In genomic region chr20:3210346-3210745, GRCh38 we compare ENCODE assay signal across 9 cellular contexts. TPM values are rescaled to one million over a fixed set of nuclear protein-coding genes. Genes with fewer than 3 reads are reported as not detected.
DNase-seq lines count a peak whose midpoint lies in the region; FAIRE-seq and TF ChIP-seq lines count a peak whose summit lies in the region.
"Had no signal": no experiment of that assay in that cellular context is flagged by ENCODE, and none has a peak within 500 bp of the region (broad histone marks: within the 10 kb centered on the region; RNA-seq: fewer than 3 reads in every experiment).

No MANE protein-coding gene starts in this region.

- H3K4me3 ChIP-seq in ACC112 (ENCODE audit: low read depth, low read length) (peak overlapping the region; percentile 99), HUES6 (ENCODE audit: low read depth, low read length) (peak overlapping the region; percentile 82), bronchial epithelial cell (ENCODE audit: low read depth, low read length) (peak overlapping the region; percentile 83), mucosa of rectum (ENCODE audit: low read length in 2 of 2) (peak overlapping the region; percentile 91 to 97)

- FAIRE-seq in bronchial epithelial cell (lab: Jason Lieb, UNC), result no peak

- H3K4me1 ChIP-seq in ACC112 (ENCODE audit: control insufficient read depth, insufficient read depth, low read length, unreplicated experiment) (peaks cover 14% of the 10 kb centered on the region), HUES6 (ENCODE audit: control insufficient read depth, insufficient read depth, low read length) (peaks cover 4% of the 10 kb centered on the region; the same call in 1 of the 2 replicates), mucosa of rectum (ENCODE audit: control insufficient read depth in 2 of 2, insufficient read depth in 2 of 2, low read length in 2 of 2) (peaks cover 7 to 12% of the 10 kb centered on the region in 2 donors)

- H3K27me3 ChIP-seq in ACC112 (ENCODE audit: insufficient read depth, low read length) (no peaks in the 10 kb centered on the region), HUES6 (ENCODE audit: control insufficient read depth, insufficient read depth, low read length) (no peaks in the 10 kb centered on the region), bronchial epithelial cell (ENCODE audit: control insufficient read depth, insufficient read depth, low read length) (no peaks in the 10 kb centered on the region), mucosa of rectum (ENCODE audit: control insufficient read depth in 2 of 2, insufficient read depth in 2 of 2, low read length in 2 of 2) (no peaks in the 10 kb centered on the region)

- H3K79me2 ChIP-seq in ACC112 (ENCODE audit: control insufficient read depth, insufficient read depth, low read length, unreplicated experiment), result peaks cover 34% of the 10 kb centered on the region

- TF ChIP-seq CTCF in bronchial epithelial cell (IDR thresholded peaks at IDR 0.05; ENCODE audit: insufficient read depth, low read length, severe bottlenecking), result no peak
- TF ChIP-seq CTCF in GM20000 (IDR thresholded peaks at IDR 0.05; ENCODE audit: extremely low read depth, missing control alignments), result no peak

- H3K9me3 ChIP-seq in HUES6 (ENCODE audit: control insufficient read depth, insufficient read depth, low read depth, low read length) (no peaks in the 10 kb centered on the region), mucosa of rectum (ENCODE audit: control insufficient read depth in 2 of 2, low read length in 2 of 2) (no peaks in the 10 kb centered on the region)

- H3K36me3 ChIP-seq in ACC112 (ENCODE audit: insufficient read depth, low read length), result no peaks in the 10 kb centered on the region
- H3K36me3 ChIP-seq in HUES6 (ENCODE audit: control insufficient read depth, insufficient read depth, low read length), result peaks cover 25% of the 10 kb centered on the region
- H3K36me3 ChIP-seq in bronchial epithelial cell (ENCODE audit: control insufficient read depth, insufficient read depth, low read length), result peaks cover 15% of the 10 kb centered on the region
- peaks cover 9 to 16% of the 10 kb centered on the region in 2 donors for H3K36me3 ChIP-seq in mucosa of rectum (ENCODE audit: control insufficient read depth in 2 of 2, insufficient read depth in 2 of 2, low read length in 2 of 2)

- DNase-seq in bronchial epithelial cell (ENCODE audit: low read depth) (no peak), H4 (ENCODE audit: low spot score) (no peak), SIG-M5 (lab: John Stamatoyannopoulos, UW) (no peak), 8988T (no peak), GM20000 (ENCODE audit: low spot score) (no peak)
- DNase-seq: stimulated activated CD4-positive, alpha-beta T cell treated with anti-CD3 and anti-CD28 coated beads, Interleukin-15, amount 100 ng/mL, for 24 hours had no signal

- peak overlapping the region; percentile 99 for H2AFZ ChIP-seq in ACC112 (ENCODE audit: low read length, unreplicated experiment)

- peak overlapping the region; percentile 93 for H3K9ac ChIP-seq in HUES6 (ENCODE audit: low read length)
- H3K9ac ChIP-seq in mucosa of rectum (ENCODE audit: low read depth in 1 of 2, low read length in 2 of 2), result peak overlapping the region; percentile 75 to 83

- H3K27ac ChIP-seq in ACC112 (ENCODE audit: low read depth, low read length), result no peak overlapping the region
- H3K27ac ChIP-seq in HUES6 (ENCODE audit: low read depth, low read length), result no peak overlapping the region
- H3K27ac ChIP-seq in mucosa of rectum (ENCODE audit: low read depth in 2 of 2, low read length in 2 of 2), result no peak overlapping the region

RNA-seq across cellular contexts. Expression of gene ITPA, which starts 1.0 kb away (rescaled TPM):
- 36.9 and 45.5 TPM in 2 replicates for total RNA-seq in bronchial epithelial cell
- 55.6 and 70.1 TPM in 2 replicates for total RNA-seq in H4 (2014; rRNA removed; shearing (Covaris generic))

RNA-seq across cellular contexts. Expression of gene DDRGK1, which starts 5.9 kb away (rescaled TPM):
- 57.6 and 72.7 TPM in 2 replicates for total RNA-seq in bronchial epithelial cell
- total RNA-seq in H4 (2014; rRNA removed; shearing (Covaris generic)), result 37.1 and 46.2 TPM in 2 replicates

RNA-seq across cellular contexts. Expression of gene SLC4A11, which starts 28.6 kb away (rescaled TPM):
- total RNA-seq in bronchial epithelial cell, result 3.2 and 5.1 TPM in 2 replicates
- total RNA-seq in H4 (2014; rRNA removed; shearing (Covaris generic)), result 0.93 TPM in 1 of 2 replicates, not detected in the other

RNA-seq across cellular contexts. Expression of gene LZTS3, which starts 37.0 kb away (rescaled TPM):
- 11.3 and 20.0 TPM in 2 replicates for total RNA-seq in bronchial epithelial cell
- 1.7 and 2.0 TPM in 2 replicates for total RNA-seq in H4 (2014; rRNA removed; shearing (Covaris generic))

RNA-seq across cellular contexts. Expression of gene FASTKD5, which starts 50.7 kb away (rescaled TPM):
- total RNA-seq in bronchial epithelial cell, result 11.3 and 17.9 TPM in 2 replicates
- total RNA-seq in H4 (2014; rRNA removed; shearing (Covaris generic)), result 21.8 and 23.1 TPM in 2 replicates
